ENCODE assay signal across 29 cellular contexts in genomic region chr11:116449522-116449921, GRCh38.
"Had no signal": no experiment of that assay in that cellular context is flagged by ENCODE, and none has a peak within 500 bp of the region (broad histone marks: within the 10 kb centered on the region; RNA-seq: fewer than 3 reads in every experiment).

No MANE protein-coding gene starts in this region.

- ATAC-seq: effector memory CD8-positive, alpha-beta T cell; esophagus mucosa; foreskin keratinocyte; gastrocnemius medialis; gastroesophageal sphincter; heart left ventricle; heart right ventricle had no signal

- DNase-seq: colonic mucosa; cortex of kidney; dermis blood vessel endothelial cell; dorsolateral prefrontal cortex; effector CD4-positive, alpha-beta T cell; effector CD8-positive, alpha-beta T cell; effector memory CD4-positive, alpha-beta T cell; effector memory CD8-positive, alpha-beta T cell; erythroblast; esophagus squamous epithelium; foreskin fibroblast; foreskin keratinocyte; foreskin melanocyte; gastrocnemius medialis; glutamatergic neuron; head of caudate nucleus; heart left ventricle; heart right ventricle; hippocampal formation had no signal

- H3K9me3 ChIP-seq: colonic mucosa, gastrocnemius medialis had no signal

- H3K27me3 ChIP-seq: colonic mucosa, dorsolateral prefrontal cortex, esophagus squamous epithelium, foreskin keratinocyte, gastrocnemius medialis, gastroesophageal sphincter, heart left ventricle, hepatocyte had no signal

- H3K4me2 ChIP-seq: hepatocyte had no signal

- H3K27ac ChIP-seq: colonic mucosa, coronary artery, dorsolateral prefrontal cortex, epithelial cell of prostate, esophagus muscularis mucosa, esophagus squamous epithelium, foreskin keratinocyte, gastrocnemius medialis, gastroesophageal sphincter, heart left ventricle, heart right ventricle, hepatocyte had no signal

- FAIRE-seq: endometrium, endothelial cell of umbilical vein, frontal cortex had no signal

- H3K79me2 ChIP-seq: hepatocyte had no signal

- H3K36me3 ChIP-seq: colonic mucosa, esophagus muscularis mucosa, esophagus squamous epithelium, gastrocnemius medialis, gastroesophageal sphincter, heart left ventricle, heart right ventricle had no signal

- H3K4me3 ChIP-seq: colonic mucosa, coronary artery, dorsolateral prefrontal cortex, esophagus muscularis mucosa, esophagus squamous epithelium, gastrocnemius medialis, gastroesophageal sphincter, heart left ventricle, heart right ventricle, hepatocyte had no signal

- H3K4me1 ChIP-seq: colonic mucosa, esophagus muscularis mucosa, gastrocnemius medialis, gastroesophageal sphincter, heart left ventricle, heart right ventricle had no signal

- H3K27ac Mint-ChIP-seq: dendritic cell treated with granulocyte-macrophage colony-stimulating factor and Interleukin-4, amounts not matched to agents 40 ng/mL and 50 ng/mL, for 4 days; effector memory CD8-positive, alpha-beta T cell had no signal

- H2AFZ ChIP-seq: hepatocyte had no signal

- H3K9me3 Mint-ChIP-seq: dendritic cell treated with granulocyte-macrophage colony-stimulating factor and Interleukin-4, amounts not matched to agents 40 ng/mL and 50 ng/mL, for 4 days had no signal

- H3K4me3 Mint-ChIP-seq: dendritic cell treated with granulocyte-macrophage colony-stimulating factor and Interleukin-4, amounts not matched to agents 40 ng/mL and 50 ng/mL, for 4 days; effector memory CD8-positive, alpha-beta T cell had no signal
